18 cellular contexts compared by ENCODE assay signal in the genomic region with DNA sequence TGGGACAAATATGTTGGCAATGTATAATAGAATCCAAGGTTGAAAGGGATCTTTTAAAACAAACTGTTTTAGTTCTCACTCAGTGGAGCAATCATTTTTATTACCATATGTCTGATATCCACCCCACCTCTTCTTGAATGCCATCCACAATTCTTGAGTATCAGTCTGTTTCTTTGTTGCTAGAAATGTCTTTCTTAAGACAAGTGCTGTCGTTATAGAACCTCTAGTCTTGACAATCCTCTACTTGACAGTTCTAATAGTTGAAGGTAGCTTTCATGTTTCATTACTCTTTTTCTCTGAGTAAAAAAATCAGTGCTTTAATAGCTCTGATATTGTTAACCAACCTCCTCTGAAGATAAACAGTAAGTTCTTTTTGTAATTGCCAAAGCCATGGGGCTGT.
"Had no signal": no experiment of that assay in that cellular context is flagged by ENCODE, and none has a peak within 500 bp of the region (broad histone marks: within the 10 kb centered on the region; RNA-seq: fewer than 3 reads in every experiment).

No MANE protein-coding gene starts in this region.

- H3K4me3 ChIP-seq: coronary artery, dorsolateral prefrontal cortex, esophagus muscularis mucosa, gastroesophageal sphincter, heart left ventricle, left lung, lower lobe of right lung, mucosa of descending colon had no signal

- H3K9me3 ChIP-seq: esophagus muscularis mucosa, gastroesophageal sphincter, heart left ventricle, left lung, lower lobe of right lung, mucosa of descending colon had no signal

- H3K4me1 Mint-ChIP-seq: mesothelial cell of epicardium, naive B cell had no signal

- H3K36me3 Mint-ChIP-seq: naive B cell had no signal

- H3K4me3 Mint-ChIP-seq: mesothelial cell of epicardium, naive B cell had no signal

- H3K36me3 ChIP-seq: esophagus muscularis mucosa, gastroesophageal sphincter, heart left ventricle, left lung, lower lobe of right lung had no signal

- H3K27me3 ChIP-seq: esophagus muscularis mucosa, gastroesophageal sphincter, heart left ventricle, left lung had no signal

- H3K27ac ChIP-seq: coronary artery, dorsolateral prefrontal cortex, esophagus muscularis mucosa, foreskin keratinocyte, gastroesophageal sphincter, heart left ventricle, left lung, lower lobe of right lung had no signal

- ATAC-seq: foreskin keratinocyte, gastroesophageal sphincter, heart left ventricle, left cardiac atrium, left lung, left ventricle myocardium superior, lower lobe of right lung, mucosa of descending colon had no signal

- DNase-seq: dermis blood vessel endothelial cell; dorsolateral prefrontal cortex; effector CD4-positive, alpha-beta T cell; effector memory CD4-positive, alpha-beta T cell; foreskin keratinocyte; heart left ventricle; hippocampal formation; left cardiac atrium; left lung; left ventricle myocardium superior; lower lobe of right lung; mesenchymal stem cell; mucosa of descending colon; naive B cell had no signal

- H3K27ac Mint-ChIP-seq: mesothelial cell of epicardium, naive B cell had no signal
